1 cellular context compared by ENCODE assay signal in genomic region chr19:58381460-58382220, GRCh38.
TF ChIP-seq lines count a peak whose summit lies in the region.

No MANE protein-coding gene starts in this region.

TF ChIP-seq in SK-N-SH, 30 proteins besides CTCF, POLR2A, EP300 and RAD21 (continued from another document):
- TF ChIP-seq SIN3A (IDR thresholded peaks at IDR 0.05; ENCODE audit: borderline replicate concordance, low read depth, low read length) (no peak), FOSL2 (IDR thresholded peaks at IDR 0.05; ENCODE audit: borderline replicate concordance, low read depth) (no peak)
